In genomic region chr6:7811441-7811840, GRCh38 we compare ENCODE assay signal across 31 cellular contexts.
"Had no signal": no experiment of that assay in that cellular context is flagged by ENCODE, and none has a peak within 500 bp of the region (broad histone marks: within the 10 kb centered on the region; RNA-seq: fewer than 3 reads in every experiment).

No MANE protein-coding gene starts in this region.

- H3K9ac ChIP-seq: parathyroid adenoma had no signal

- H3K36me3 ChIP-seq: adrenal gland, cardiac muscle cell, gastrocnemius medialis, stomach, thyroid gland, upper lobe of right lung had no signal

- H3K79me2 ChIP-seq: hepatocyte, parathyroid adenoma had no signal

- H3K27ac ChIP-seq: adrenal gland, cardiac muscle cell, coronary artery, dorsolateral prefrontal cortex, gastrocnemius medialis, hepatocyte, parathyroid adenoma, psoas muscle, stomach, thyroid gland, upper lobe of right lung, VCaP had no signal

- DNase-seq: activated CD4-positive, alpha-beta T cell treated with anti-CD3 and anti-CD28 coated beads for 4 hours; activated CD4-positive, alpha-beta T cell treated with anti-CD3 and anti-CD28 coated beads, Interleukin-2, amount 50 U/mL, for 4 hours; activated CD8-positive, alpha-beta memory T cell treated with anti-CD3 and anti-CD28 coated beads for 24 hours; activated effector memory CD4-positive, alpha-beta T cell treated with Interleukin-2 at 50 U/mL for 16 hours; activated naive CD4-positive, alpha-beta T cell treated with Interleukin-2 at 50 U/mL for 16 hours; adrenal gland; aorta; cerebellar nuclear complex; dorsolateral prefrontal cortex; effector memory CD4-positive, alpha-beta T cell; erythroblast; gastrocnemius medialis; glutamatergic neuron; left cardiac atrium; left ventricle myocardium superior; naive B cell; nephron progenitor cell; psoas muscle; stimulated activated CD4-positive, alpha-beta T cell treated with anti-CD3 and anti-CD28 coated beads, Interleukin-1b, Interleukin-23, amount 100 ng/mL, for 48 hours; stimulated activated CD4-positive, alpha-beta T cell treated with anti-CD3 and anti-CD28 coated beads, Interleukin-4, amount 100 ng/mL, for 4 hours; stimulated activated CD8-positive, alpha-beta memory T cell treated with anti-CD3 and anti-CD28 coated beads, Interleukin-4, amount 100 ng/mL, for 48 hours; stomach; T-helper 9 cell; thyroid gland; upper lobe of right lung had no signal

- H3K9me3 ChIP-seq: adrenal gland, gastrocnemius medialis, psoas muscle, stomach, thyroid gland, upper lobe of right lung had no signal

- H3K4me1 ChIP-seq: adrenal gland, parathyroid adenoma, psoas muscle, stomach, upper lobe of right lung had no signal

- H2AFZ ChIP-seq: hepatocyte, parathyroid adenoma had no signal

- H3K4me2 ChIP-seq: hepatocyte, smooth muscle cell had no signal

- H3K27me3 ChIP-seq: adrenal gland, cardiac muscle cell, gastrocnemius medialis, hepatocyte, thyroid gland, upper lobe of right lung had no signal

- H3K4me3 ChIP-seq: adrenal gland, cardiac muscle cell, coronary artery, dorsolateral prefrontal cortex, gastrocnemius medialis, hepatocyte, psoas muscle, smooth muscle cell, stomach, thyroid gland, upper lobe of right lung had no signal
